8 cellular contexts compared by ENCODE assay signal in genomic region chr10:97332586-97333350, GRCh38. TPM values are rescaled to one million over a fixed set of nuclear protein-coding genes. Genes with fewer than 3 reads are reported as not detected.
A peak's percentile ranks its signal among the peaks of the same experiment; 100 is the strongest.
DNase-seq lines count a peak whose midpoint lies in the region; ATAC-seq, FAIRE-seq and TF ChIP-seq lines count a peak whose summit lies in the region.

No MANE protein-coding gene starts in this region.

- H3K27ac ChIP-seq in small intestine (ENCODE audit: low read depth in 1 of 2, low read length in 1 of 2), result peak overlapping the region; percentile 85 to 96

- H3K36me3 Mint-ChIP-seq in activated T-cell treated with anti-CD3 and anti-CD28 coated beads, Interleukin-2, amount 50 U/mL, for 24 hours (ENCODE audit: low read depth), result peaks cover 31% of the 10 kb centered on the region

- peak overlapping the region; percentile 90 for H3K4me3 Mint-ChIP-seq in activated T-cell treated with anti-CD3 and anti-CD28 coated beads, Interleukin-2, amount 50 U/mL, for 24 hours

- H3K36me3 ChIP-seq in kidney epithelial cell (ENCODE audit: control insufficient read depth, insufficient read depth, low read length) (no peaks in the 10 kb centered on the region), small intestine (ENCODE audit: control insufficient read depth in 2 of 2, insufficient read depth in 2 of 2, low read length in 2 of 2) (no peaks in the 10 kb centered on the region)

- H3K4me3 ChIP-seq in kidney epithelial cell (ENCODE audit: low read depth, low read length) (peak overlapping the region; percentile 85), small intestine (ENCODE audit: low read depth in 1 of 2, low read length in 2 of 2) (peak overlapping the region; percentile 81 to 98)

- no peak for FAIRE-seq in small intestine (lab: Jason Lieb, UNC)

- TF ChIP-seq CTCF in kidney epithelial cell (IDR thresholded peaks at IDR 0.05; ENCODE audit: insufficient read depth, low read length, poor library complexity, severe bottlenecking), result peak; percentile 55

- H3K27ac Mint-ChIP-seq in activated T-cell treated with anti-CD3 and anti-CD28 coated beads, Interleukin-2, amount 50 U/mL, for 24 hours, result peak overlapping the region; percentile 93

- DNase-seq in activated T-cell treated with anti-CD3 and anti-CD28 coated beads, Interleukin-2, amount 50 U/mL, for 24 hours, result no peak
- no peak for DNase-seq in activated T-cell treated with anti-CD3 and anti-CD28 coated beads for 4 hours
- DNase-seq in cerebellar cortex (ENCODE audit: low spot score), result peak; percentile 82
- DNase-seq in kidney epithelial cell (ENCODE audit: low read depth), result peak; percentile 51
- peak; percentile 86 for DNase-seq in small intestine
- no peak for DNase-seq in NCI-H2171 (lab: John Stamatoyannopoulos, UW)

- H3K4me1 ChIP-seq in small intestine (ENCODE audit: control insufficient read depth in 2 of 2, insufficient read depth in 1 of 2, low read depth in 1 of 2, low read length in 1 of 2), result peaks cover 1 to 5% of the 10 kb centered on the region in 2 donors

- H3K4me1 Mint-ChIP-seq in activated T-cell treated with anti-CD3 and anti-CD28 coated beads, Interleukin-2, amount 50 U/mL, for 24 hours (ENCODE audit: low read depth), result peaks cover 57% of the 10 kb centered on the region

- no peaks in the 10 kb centered on the region for H3K9me3 ChIP-seq in small intestine (ENCODE audit: control insufficient read depth, low read depth)

- no peaks in the 10 kb centered on the region for H3K27me3 Mint-ChIP-seq in activated T-cell treated with anti-CD3 and anti-CD28 coated beads, Interleukin-2, amount 50 U/mL, for 24 hours

- H3K27me3 ChIP-seq in kidney epithelial cell (ENCODE audit: control insufficient read depth, insufficient read depth, low read length) (peaks cover 2% of the 10 kb centered on the region), small intestine (ENCODE audit: control insufficient read depth in 2 of 2, insufficient read depth in 2 of 2, low read length in 2 of 2) (no peaks in the 10 kb centered on the region)

- WGBS in small intestine, 3 donors, result 6 to 18% (median 15%) methylated on average over 18 of the region's 18 CpGs

- H3K9me3 Mint-ChIP-seq in activated T-cell treated with anti-CD3 and anti-CD28 coated beads, Interleukin-2, amount 50 U/mL, for 24 hours, result no peaks in the 10 kb centered on the region

- ATAC-seq in HG02973 (IDR thresholded peaks at IDR 0.05; ENCODE audit: unreplicated experiment), result no peak

TF ChIP-seq in PFSK-1, 5 proteins besides CTCF, POLR2A, EP300 and RAD21:
- TF ChIP-seq FOXP2 (optimal IDR thresholded peaks at IDR 0.05; ENCODE audit: borderline replicate concordance, extremely low read depth, extremely low read length, insufficient read depth), result no peak
- peak; percentile 18; the same call in 1 of the 2 replicates for TF ChIP-seq TAF1 (IDR thresholded peaks at IDR 0.05; ENCODE audit: borderline replicate concordance, insufficient read depth, low read length)

RNA-seq across cellular contexts. Expression of gene FRAT2, which starts 1.8 kb away (rescaled TPM):
- polyA plus RNA-seq in PFSK-1 (2012; ENCODE audit: insufficient read length, low read depth), result 14.1 TPM
- total RNA-seq in kidney epithelial cell, result 10.7 and 13.6 TPM in 2 replicates
- polyA plus RNA-seq in small intestine, result 10 to 100 TPM; 23.2 to 38.2 (median 32.5) TPM

RNA-seq across cellular contexts. Expression of gene FRAT1, which starts 13.7 kb away (rescaled TPM):
- 2.0 TPM for polyA plus RNA-seq in PFSK-1 (2012; ENCODE audit: insufficient read length, low read depth)
- 2.4 and 2.6 TPM in 2 replicates for total RNA-seq in kidney epithelial cell
- 1 to 10 TPM; 3.8 to 6.1 (median 5.6) TPM for polyA plus RNA-seq in small intestine

RNA-seq across cellular contexts. Expression of gene ARHGAP19, which starts 40.3 kb away (rescaled TPM):
- polyA plus RNA-seq in PFSK-1 (2012; ENCODE audit: insufficient read length, low read depth), result 8.4 TPM
- total RNA-seq in kidney epithelial cell, result 5.3 and 5.4 TPM in 2 replicates
- polyA plus RNA-seq in small intestine, result 1 to 10 TPM; 2.2 to 5.0 (median 2.5) TPM

Comparison
In these comparisons a context has a peak if more than half of its experiments do, and no peak if none do; other contexts are left out.
1. DNase-seq: peak in cerebellar cortex (single experiment), kidney epithelial cell (single experiment) and small intestine (single experiment); none in activated T-cell treated with anti-CD3 and anti-CD28 coated beads, Interleukin-2, amount 50 U/mL, for 24 hours (single experiment), activated T-cell treated with anti-CD3 and anti-CD28 coated beads for 4 hours (single experiment) and NCI-H2171 (single experiment).